In the genomic region with DNA sequence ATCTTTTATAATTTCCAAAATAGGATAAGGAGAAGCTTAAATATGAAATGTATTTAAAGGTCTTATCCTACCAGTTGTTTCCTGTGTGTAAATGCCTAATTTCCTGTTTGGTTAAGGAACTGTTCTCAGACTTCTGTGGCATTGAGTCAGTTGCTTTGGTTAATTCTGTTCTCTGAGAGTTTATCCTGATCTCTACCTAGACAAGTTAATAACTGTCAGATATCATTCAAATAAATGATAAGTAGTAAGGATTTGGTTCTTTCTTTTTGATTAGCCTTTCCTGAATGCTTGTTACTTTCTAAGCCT, we compare ENCODE assay signal across 15 cellular contexts. TPM values are rescaled to one million over a fixed set of nuclear protein-coding genes. Genes with fewer than 3 reads are reported as not detected.
A peak's percentile ranks its signal among the peaks of the same experiment; 100 is the strongest.
DNase-seq lines count a peak whose midpoint lies in the region; ATAC-seq, FAIRE-seq and TF ChIP-seq lines count a peak whose summit lies in the region.
"Had no signal": no experiment of that assay in that cellular context is flagged by ENCODE, and none has a peak within 500 bp of the region (broad histone marks: within the 10 kb centered on the region; RNA-seq: fewer than 3 reads in every experiment).

No MANE protein-coding gene starts in this region.

- H3K79me2 ChIP-seq in KMS-11 (ENCODE audit: insufficient read depth, low read depth) = no peaks in the 10 kb centered on the region
- peaks cover 23% of the 10 kb centered on the region for H3K79me2 ChIP-seq in K562 (ENCODE audit: control insufficient read depth, insufficient read depth, low read length)

- intact Hi-C loops in K562 (cut with micrococcal nuclease) = loop anchor here (2.0 to 10.0 kb wide), 3 partner anchors 88 to 236 kb away; partner anchors contain the start of genes MED19, TMX2 and UBE2L6

- no peak overlapping the region for H3K4me2 ChIP-seq in KMS-11
- no peak overlapping the region for H3K4me2 ChIP-seq in K562 (ENCODE audit: insufficient read depth, low read length)

- CTCF ChIA-PET in K562 (lab: Yijun Ruan, JAX; ENCODE audit: low intra/inter-chr PET ratio) = interaction anchor here (0.9 to 1.4 kb wide), 7 partner anchors 40 to 234 kb away, joined by 3 to 7 read pairs (median 5); partner anchors contain the start of genes BTBD18, CTNND1 and UBE2L6

- H2AFZ ChIP-seq in KMS-11 (ENCODE audit: low read depth) (peak overlapping the region; percentile 23; the same call in 1 of the 2 replicates), K562 (ENCODE audit: low read depth, low read length) (no peak overlapping the region)

- TF ChIP-seq EP300 in K562 (IDR thresholded peaks at IDR 0.05; ENCODE audit: low read length) = no peak

- no peaks in the 10 kb centered on the region for H3K9me1 ChIP-seq in K562 (ENCODE audit: control insufficient read depth, insufficient read depth, low read length)

- TF ChIP-seq POLR2A in K562 (conservative IDR thresholded peaks at IDR 0.05) = no peak

- TF ChIP-seq CTCF in KMS-11 (conservative IDR thresholded peaks at IDR 0.05; ENCODE audit: low read depth, low read length) = no peak
- no peak for TF ChIP-seq CTCF in K562 (IDR thresholded peaks at IDR 0.05 in 2 of 3, conservative IDR thresholded peaks at IDR 0.05 in 1 of 3; ENCODE audit: insufficient read depth in 2 of 3, low read depth in 1 of 3, low read length in 3 of 3)

- POLR2A ChIA-PET in K562 (lab: Yijun Ruan, JAX) = interaction anchor here (0.9 to 2.4 kb wide), 5 partner anchors 10 to 153 kb away, joined by 3 to 7 read pairs (median 5); partner anchors contain the start of gene SELENOH

- TF ChIP-seq RAD21 in K562 (CRISPR knock-in tag; conservative IDR thresholded peaks at IDR 0.05 in 1 of 2, IDR thresholded peaks at IDR 0.05 in 1 of 2) = no peak

- H3K4me3 ChIP-seq in KMS-11 (IDR thresholded peaks at IDR 0.05; ENCODE audit: insufficient read depth, low read depth, low read length) (no peak overlapping the region), K562 (no peak overlapping the region)
- H3K4me3 ChIP-seq: MG63, thoracic aorta had no signal

- no peaks in the 10 kb centered on the region for H4K20me1 ChIP-seq in KMS-11 (ENCODE audit: insufficient read depth)
- H4K20me1 ChIP-seq in K562 (replicated peaks; ENCODE audit: control insufficient read depth, insufficient read depth, low read length) = no peaks in the 10 kb centered on the region; the same call in 1 of the 2 replicates

- H3K4me1 ChIP-seq in KMS-11 (ENCODE audit: low read depth, poor library complexity, severe bottlenecking) (peaks cover 9% of the 10 kb centered on the region), K562 (replicated peaks in 1 of 2; ENCODE audit: control insufficient read depth in 2 of 2, insufficient read depth in 2 of 2, low read length in 2 of 2) (peaks cover 0 to 19% of the 10 kb centered on the region in 2 experiments; a peak in 3 of 5 replicates)

- peak; percentile 35 for DNase-seq in ELR (ENCODE audit: low read depth)
- no peak for DNase-seq in K562 (ENCODE audit: extremely low read depth in 1 of 4, low spot score in 3 of 4)
- DNase-seq in pulmonary artery endothelial cell (ENCODE audit: low read depth, low spot score) = peak; percentile 39
- DNase-seq in activated effector memory CD4-positive, alpha-beta T cell treated with Interleukin-2 at 50 U/mL for 16 hours = no peak
- DNase-seq in NOMO-1 treated with DMSO at 0.1 percent for 48 hours (lab: John Stamatoyannopoulos, UW; ENCODE audit: unreplicated experiment) = no peak
- DNase-seq: activated CD4-positive, alpha-beta memory T cell treated with anti-CD3 and anti-CD28 coated beads, Interleukin-2, amount 10 ng/mL, durations not matched to agents 7 days and 5 days; MG63; occipital lobe had no signal

- no peaks in the 10 kb centered on the region for H3K9me3 ChIP-seq in K562 (replicated peaks; ENCODE audit: control insufficient read depth, insufficient read depth, low read depth, low read length)
- H3K9me3 ChIP-seq: MG63, thoracic aorta had no signal

- in situ Hi-C loops in K562 (cut with MboI) = loop anchor here (10.0 to 25.0 kb wide), 2 partner anchors 136 to 711 kb away; partner anchors contain the start of genes OR5B21 and ZDHHC5

- no TSS peak for BruUV-seq in K562 (replicated peaks; lab: Mats Ljungman, UMichigan)

- no peaks in the 10 kb centered on the region for H3K27me3 ChIP-seq in KMS-11 (ENCODE audit: insufficient read depth, low read depth)
- H3K27me3 ChIP-seq in K562 (ENCODE audit: control insufficient read depth in 2 of 2, insufficient read depth in 2 of 2, low read length in 2 of 2) = no peaks in the 10 kb centered on the region
- H3K27me3 ChIP-seq: MG63 had no signal

- ATAC-seq in K562 = no peak
- no peak for ATAC-seq in HG02623 (IDR thresholded peaks at IDR 0.05; ENCODE audit: unreplicated experiment)

- H3K9ac ChIP-seq in KMS-11 (no peak overlapping the region), K562 (ENCODE audit: insufficient read depth in 1 of 2, low read depth in 2 of 2, low read length in 2 of 2) (no peak overlapping the region)

- H3K27ac ChIP-seq in KMS-11 = no peak overlapping the region
- no peak overlapping the region for H3K27ac ChIP-seq in K562 (ENCODE audit: extremely low read depth, low read depth, low read length)

- H3K36me3 ChIP-seq in KMS-11 (ENCODE audit: insufficient read depth) (no peaks in the 10 kb centered on the region), K562 (ENCODE audit: control insufficient read depth, insufficient read depth, low read length) (peaks cover 68% of the 10 kb centered on the region)

- no peak for FAIRE-seq in K562 (lab: Jason Lieb, UNC)

TF ChIP-seq in K562, 482 proteins besides CTCF, POLR2A, EP300 and RAD21 (continues in another document):
- TF ChIP-seq HDGF (IDR thresholded peaks at IDR 0.05) = no peak
- no peak for TF ChIP-seq ELF2 (CRISPR knock-in tag; IDR thresholded peaks at IDR 0.05)
- no peak for TF ChIP-seq IFI16 (CRISPR knock-in tag; IDR thresholded peaks at IDR 0.05)
- no peak for TF ChIP-seq KDM4B (IDR thresholded peaks at IDR 0.05; ENCODE audit: borderline replicate concordance in 2 of 2, low read depth in 1 of 2)

RNA-seq across cellular contexts. Expression of gene CTNND1, which starts 39.5 kb away (rescaled TPM):
- 231 and 262 TPM in 2 replicates for total RNA-seq in K562 (2011; cell fraction: chromatin; rRNA removed; ENCODE audit: low replicate concordance)
- total RNA-seq in K562 (2011; cell fraction: nucleolus; rRNA removed) = 84.4 and 84.7 TPM in 2 replicates
- 126 and 154 TPM in 2 replicates for total RNA-seq in K562 (2011; cell fraction: nucleoplasm; rRNA removed)
- total RNA-seq in K562 (2014; rRNA removed) (38.2 and 48.9 TPM in 2 replicates), K562 (2014; rRNA removed; fragmentation: Illumina TruSeq; extraction: Trizol) (37.4 and 41.7 TPM in 2 replicates), K562 (2015; rRNA removed; fragmentation: Illumina TruSeq; extraction: Trizol) (41.5 and 43.3 TPM in 2 replicates), K562 (2021) (55.0 and 59.4 TPM in 2 replicates), pulmonary artery endothelial cell (174 and 247 TPM in 2 replicates)
- polyA plus RNA-seq in K562 (2011; rRNA removed) (74.0 and 84.2 TPM in 2 replicates), K562 (2014; fragmentation: Illumina TruSeq; extraction: Trizol) (47.2 and 54.9 TPM in 2 replicates), K562 (2014; fragmentation: Nextera tagmentation; extraction: Ambion mirVana) (10 to 100 TPM; 11.1 to 23.8 TPM), K562 (2014; rRNA removed) (33.6 and 36.8 TPM in 2 replicates)
- 57.8 and 67.2 TPM in 2 replicates for polyA plus RNA-seq in K562 (2011; cell fraction: cytosol; rRNA removed)
- polyA plus RNA-seq in K562 (2011; cell fraction: nucleus; rRNA removed) = 68.6 and 69.0 TPM in 2 replicates
- polyA plus RNA-seq in K562 (2012) = 35.7 and 45.2 TPM in 2 replicates
- 136 and 146 TPM in 2 replicates for polyA minus RNA-seq in K562 (2011; rRNA and poly(A)+ RNA removed)
- 61.1 and 105 TPM in 2 replicates for polyA minus RNA-seq in K562 (2011; cell fraction: cytosol; rRNA and poly(A)+ RNA removed)
- polyA minus RNA-seq in K562 (2011; cell fraction: nucleus; rRNA and poly(A)+ RNA removed) = 34.9 and 59.4 TPM in 2 replicates

RNA-seq across cellular contexts. Expression of gene BTBD18, which starts 49.5 kb away (rescaled TPM):
- not detected in 2 replicates for total RNA-seq in K562 (2011; cell fraction: chromatin; rRNA removed; ENCODE audit: low replicate concordance)
- total RNA-seq in K562 (2011; cell fraction: nucleolus; rRNA removed) = not detected in 2 replicates
- total RNA-seq in K562 (2011; cell fraction: nucleoplasm; rRNA removed) = not detected in 2 replicates
- not detected in 2 replicates for total RNA-seq in K562 (2014; rRNA removed)
- not detected in 2 replicates for total RNA-seq in K562 (2014; rRNA removed; fragmentation: Illumina TruSeq; extraction: Trizol)
- total RNA-seq in K562 (2015; rRNA removed; fragmentation: Illumina TruSeq; extraction: Trizol) = not detected in 2 replicates
- not detected in 2 replicates for total RNA-seq in K562 (2021)
- not detected in 2 replicates for polyA plus RNA-seq in K562 (2011; rRNA removed)
- polyA plus RNA-seq in K562 (2011; cell fraction: cytosol; rRNA removed) = not detected in 2 replicates
- not detected in 2 replicates for polyA plus RNA-seq in K562 (2011; cell fraction: nucleus; rRNA removed)
- polyA plus RNA-seq in K562 (2012) = 0.10 and 0.18 TPM in 2 replicates
- not detected in 2 replicates for polyA plus RNA-seq in K562 (2014; fragmentation: Illumina TruSeq; extraction: Trizol)
- polyA plus RNA-seq in K562 (2014; fragmentation: Nextera tagmentation; extraction: Ambion mirVana) = under 1 TPM in 1 of 2 experiments, not detected in 1; 0.06 TPM
- not detected in 2 replicates for polyA plus RNA-seq in K562 (2014; rRNA removed)
- not detected in 2 replicates for polyA minus RNA-seq in K562 (2011; rRNA and poly(A)+ RNA removed)
- not detected in 2 replicates for polyA minus RNA-seq in K562 (2011; cell fraction: cytosol; rRNA and poly(A)+ RNA removed)
- polyA minus RNA-seq in K562 (2011; cell fraction: nucleus; rRNA and poly(A)+ RNA removed) = not detected in 2 replicates
- not detected in 2 replicates for total RNA-seq in pulmonary artery endothelial cell
- total RNA-seq: activated CD4-positive, alpha-beta memory T cell treated with anti-CD3 and anti-CD28 coated beads, Interleukin-2, amount 10 ng/mL, durations not matched to agents 7 days and 5 days; Daoy; fibroblast of lung; occipital lobe; SK-MEL-5; thoracic aorta had no signal
- polyA plus RNA-seq: fibroblast of lung, keratinocyte had no signal

RNA-seq across cellular contexts. Expression of gene SELENOH, which starts 59.8 kb away (rescaled TPM):
- 83.6 and 114 TPM in 2 replicates for total RNA-seq in K562 (2011; cell fraction: chromatin; rRNA removed; ENCODE audit: low replicate concordance)
- 79.0 and 105 TPM in 2 replicates for total RNA-seq in K562 (2011; cell fraction: nucleolus; rRNA removed)
- 100 and 130 TPM in 2 replicates for total RNA-seq in K562 (2011; cell fraction: nucleoplasm; rRNA removed)
- total RNA-seq in K562 (2014; rRNA removed) (254 and 261 TPM in 2 replicates), K562 (2014; rRNA removed; fragmentation: Illumina TruSeq; extraction: Trizol) (47.8 and 49.2 TPM in 2 replicates), K562 (2015; rRNA removed; fragmentation: Illumina TruSeq; extraction: Trizol) (118 and 136 TPM in 2 replicates), K562 (2021) (194 and 216 TPM in 2 replicates), pulmonary artery endothelial cell (60.6 and 86.0 TPM in 2 replicates)
- polyA plus RNA-seq in K562 (2011; rRNA removed) (116 and 120 TPM in 2 replicates), K562 (2014; fragmentation: Illumina TruSeq; extraction: Trizol) (33.9 and 70.6 TPM in 2 replicates), K562 (2014; fragmentation: Nextera tagmentation; extraction: Ambion mirVana) (10 to 100 TPM; 16.6 to 39.5 TPM), K562 (2014; rRNA removed) (278 and 299 TPM in 2 replicates)
- 130 and 220 TPM in 2 replicates for polyA plus RNA-seq in K562 (2011; cell fraction: cytosol; rRNA removed)
- 80.1 and 86.3 TPM in 2 replicates for polyA plus RNA-seq in K562 (2011; cell fraction: nucleus; rRNA removed)
- 164 and 181 TPM in 2 replicates for polyA plus RNA-seq in K562 (2012)
- polyA minus RNA-seq in K562 (2011; rRNA and poly(A)+ RNA removed) = 18.6 and 22.8 TPM in 2 replicates
- polyA minus RNA-seq in K562 (2011; cell fraction: cytosol; rRNA and poly(A)+ RNA removed) = 22.3 and 25.8 TPM in 2 replicates
- polyA minus RNA-seq in K562 (2011; cell fraction: nucleus; rRNA and poly(A)+ RNA removed) = 33.8 and 45.2 TPM in 2 replicates

Comparison
In these comparisons a context has a peak if more than half of its experiments do, and no peak if none do; other contexts are left out.
1. DNase-seq: peak in ELR (single experiment) and pulmonary artery endothelial cell (single experiment); none in K562 (0 of 4), activated effector memory CD4-positive, alpha-beta T cell treated with Interleukin-2 at 50 U/mL for 16 hours (single experiment) and NOMO-1 treated with DMSO at 0.1 percent for 48 hours (single experiment).